In genomic region chr1:214483180-214483579, GRCh38 we compare ENCODE assay signal across 7 cellular contexts.
DNase-seq lines count a peak whose midpoint lies in the region; ATAC-seq, FAIRE-seq and TF ChIP-seq lines count a peak whose summit lies in the region.
"Not testable (repeated sequence)": the region's sequence is repeated elsewhere in the genome, so short reads cannot be mapped to it uniquely, and the experiment has no call there.

No MANE protein-coding gene starts in this region.

- H3K27ac ChIP-seq in PC-3 (ENCODE audit: low read length) = peak overlapping the region; percentile 67
- peak overlapping the region; percentile 47 for H3K27ac ChIP-seq in epithelial cell of prostate
- not testable (repeated sequence) for H3K27ac ChIP-seq in keratinocyte (ENCODE audit: control insufficient read depth, insufficient read depth, low read length)

- H3K9me3 Mint-ChIP-seq in MCF 10A (ENCODE audit: unreplicated experiment); osteocyte (ENCODE audit: unreplicated experiment): not testable (repeated sequence)

- not testable (repeated sequence) for H3F3A ChIP-seq in PC-3 (ENCODE audit: low read length, unreplicated experiment)

- not testable (repeated sequence) for H4K20me1 ChIP-seq in PC-3 (ENCODE audit: low read length); keratinocyte (ENCODE audit: control insufficient read depth, extremely low read depth, insufficient read depth, low read length)

- CTCF ChIA-PET in PC-3 (lab: Charles Lee); MCF 10A (lab: Yijun Ruan, JAX): not testable (repeated sequence)

- FAIRE-seq in D721Med (lab: Jason Lieb, UNC) = peak; percentile 87
- peak; percentile 76 for FAIRE-seq in keratinocyte (lab: Jason Lieb, UNC)

- not testable (repeated sequence) for H3K36me3 ChIP-seq in PC-3 (ENCODE audit: low read depth, low read length)
- H3K36me3 ChIP-seq in keratinocyte (ENCODE audit: control insufficient read depth in 2 of 2, extremely low read depth in 1 of 2, insufficient read depth in 2 of 2, low read length in 2 of 2) = peaks cover 2 to 17% of the 10 kb centered on the region in 2 experiments

- peak overlapping the region; percentile 60 for H3K4me2 ChIP-seq in PC-3 (ENCODE audit: low read length)
- not testable (repeated sequence) for H3K4me2 ChIP-seq in keratinocyte (ENCODE audit: control insufficient read depth, extremely low read depth, insufficient read depth, low read depth, low read length)

- DNase-seq in D721Med (ENCODE audit: insufficient read length, low spot score); PC-3; MCF 10A (ENCODE audit: unreplicated experiment); epithelial cell of prostate (ENCODE audit: low read depth, low spot score); keratinocyte (ENCODE audit: low read depth, low spot score); osteocyte (ENCODE audit: extremely low spot score, unreplicated experiment): not testable (repeated sequence)

- H3K4me1 Mint-ChIP-seq in MCF 10A (ENCODE audit: insufficient read depth, unreplicated experiment) = peaks cover 43% of the 10 kb centered on the region
- H3K4me1 Mint-ChIP-seq in osteocyte (ENCODE audit: unreplicated experiment) = peaks cover 67% of the 10 kb centered on the region

- not testable (repeated sequence) for H3K9me3 ChIP-seq in PC-3 (ENCODE audit: low read length); keratinocyte (ENCODE audit: control insufficient read depth, low read depth, low read length)

- H3K36me3 Mint-ChIP-seq in MCF 10A (ENCODE audit: insufficient read depth, unreplicated experiment) (peaks cover 41% of the 10 kb centered on the region), osteocyte (ENCODE audit: unreplicated experiment) (peaks cover 11% of the 10 kb centered on the region)

- not testable (repeated sequence) for TF ChIP-seq CTCF in D721Med (IDR thresholded peaks at IDR 0.05; ENCODE audit: insufficient read depth, missing control alignments); PC-3 (conservative IDR thresholded peaks at IDR 0.05; ENCODE audit: low read depth, low read length); MCF 10A (IDR thresholded peaks at IDR 0.05; ENCODE audit: unreplicated experiment); keratinocyte (optimal IDR thresholded peaks at IDR 0.05 in 1 of 3, IDR thresholded peaks at IDR 0.05 in 1 of 3, conservative IDR thresholded peaks at IDR 0.05 in 1 of 3; ENCODE audit: extremely low read depth in 1 of 3, insufficient read depth in 2 of 3, low read length in 3 of 3); osteocyte (IDR thresholded peaks at IDR 0.05)

- H3K27me3 Mint-ChIP-seq in MCF 10A (ENCODE audit: insufficient read depth, unreplicated experiment); osteocyte (ENCODE audit: unreplicated experiment): not testable (repeated sequence)

- dilution Hi-C loops in keratinocyte (cut with MboI; ENCODE audit: extremely low pct_ligation_motif_present, low sequenced_read_pairs) = not testable (repeated sequence)

- H3K27ac Mint-ChIP-seq in MCF 10A (ENCODE audit: low read depth, unreplicated experiment) (peak overlapping the region; percentile 4), osteocyte (ENCODE audit: unreplicated experiment) (peak overlapping the region; percentile 61)

- not testable (repeated sequence) for H2AFZ ChIP-seq in PC-3 (ENCODE audit: low read length); keratinocyte (ENCODE audit: control insufficient read depth, low read length)

- H3K9me2 ChIP-seq in PC-3 (replicated peaks; ENCODE audit: low read length) = not testable (repeated sequence)

- H3K79me2 ChIP-seq in PC-3 (ENCODE audit: low read length) (peaks cover 78% of the 10 kb centered on the region), keratinocyte (ENCODE audit: control insufficient read depth, insufficient read depth, low read length) (peaks cover 91% of the 10 kb centered on the region)

- peaks cover 31% of the 10 kb centered on the region for H3K4me1 ChIP-seq in PC-3 (ENCODE audit: insufficient read depth, low read length)
- peaks cover 24% of the 10 kb centered on the region for H3K4me1 ChIP-seq in keratinocyte (ENCODE audit: control insufficient read depth, extremely low read depth, insufficient read depth, low read length)

- not testable (repeated sequence) for BruUV-seq in PC-3 (replicated peaks; lab: Mats Ljungman, UMichigan); MCF 10A (replicated peaks; lab: Mats Ljungman, UMichigan)

- POLR2A ChIA-PET in PC-3 (lab: Charles Lee; ENCODE audit: unreplicated experiment) = not testable (repeated sequence)
- POLR2A ChIA-PET in MCF 10A (lab: Yijun Ruan, JAX) = interaction anchor here (12.0 kb wide), 1 partner anchor 10 kb away, joined by 203 read pairs; no protein-coding TSS in a partner anchor

- H3K4me3 Mint-ChIP-seq in MCF 10A (ENCODE audit: unreplicated experiment); osteocyte (ENCODE audit: unreplicated experiment): not testable (repeated sequence)

- intact Hi-C loops in PC-3 (cut with micrococcal nuclease) = loop anchor here (5.0 kb wide), 3 partner anchors 34 to 144 kb away; no protein-coding TSS in a partner anchor
- intact Hi-C loops in MCF 10A (cut with micrococcal nuclease) = not testable (repeated sequence)

- not testable (repeated sequence) for H3K9ac ChIP-seq in PC-3 (ENCODE audit: low read length); keratinocyte (ENCODE audit: control insufficient read depth, extremely low read depth, insufficient read depth, low read length)

- H3K9me1 ChIP-seq in keratinocyte (ENCODE audit: control insufficient read depth, extremely low read depth, insufficient read depth, low read length) = not testable (repeated sequence)

- H3K27me3 ChIP-seq in PC-3 (ENCODE audit: low read length); keratinocyte (ENCODE audit: control insufficient read depth, extremely low read depth, insufficient read depth, low read length): not testable (repeated sequence)

- H3K4me3 ChIP-seq in PC-3 (ENCODE audit: low read length) = peak overlapping the region; percentile 19; the same call in 1 of the 2 replicates
- not testable (repeated sequence) for H3K4me3 ChIP-seq in keratinocyte (ENCODE audit: control insufficient read depth in 2 of 3, extremely low read depth in 1 of 3, insufficient read depth in 2 of 3, low read depth in 1 of 3, low read length in 3 of 3)

- not testable (repeated sequence) for ATAC-seq in PC-3
- peak; percentile 53 for ATAC-seq in SK-N-SH treated with all-trans-retinoic acid at 6 μM for 48 hours
